Comparison of ENCODE assay signal across 17 cellular contexts in genomic region chr10:120833222-120833928, GRCh38.
"Had no signal": no experiment of that assay in that cellular context is flagged by ENCODE, and none has a peak within 500 bp of the region (broad histone marks: within the 10 kb centered on the region; RNA-seq: fewer than 3 reads in every experiment).

No MANE protein-coding gene starts in this region.

- H3K4me1 ChIP-seq: ascending aorta, esophagus squamous epithelium, testis, upper lobe of right lung had no signal

- H3K4me3 Mint-ChIP-seq: activated naive CD4-positive, alpha-beta T cell treated with anti-CD3 and anti-CD28 coated beads for 36 hours; natural killer cell; stimulated activated naive CD8-positive, alpha-beta T cell treated with anti-CD3 and anti-CD28 coated beads, Interleukin-15, amount 100 ng/mL, for 72 hours had no signal

- H3K36me3 ChIP-seq: ascending aorta, esophagus squamous epithelium, upper lobe of right lung had no signal

- H3K4me3 ChIP-seq: ascending aorta, esophagus squamous epithelium, smooth muscle cell, testis, upper lobe of right lung had no signal

- DNase-seq: activated CD4-positive, alpha-beta T cell treated with anti-CD3 and anti-CD28 coated beads for 1 hour; activated CD4-positive, alpha-beta T cell treated with anti-CD3 and anti-CD28 coated beads, Interleukin-2, amount 50 U/mL, for 48 hours; activated naive CD4-positive, alpha-beta T cell treated with anti-CD3 and anti-CD28 coated beads for 36 hours; esophagus squamous epithelium; foreskin melanocyte; head of caudate nucleus; left cardiac atrium; natural killer cell; stimulated activated CD4-positive, alpha-beta T cell treated with anti-CD3 and anti-CD28 coated beads, Interleukin-4, amount 100 ng/mL, for 4 hours; stimulated activated CD8-positive, alpha-beta memory T cell treated with anti-CD3 and anti-CD28 coated beads, Interleukin-4, amount 100 ng/mL, for 48 hours; stimulated activated naive CD8-positive, alpha-beta T cell treated with anti-CD3 and anti-CD28 coated beads, Interleukin-15, amount 100 ng/mL, for 72 hours; testis; upper lobe of right lung had no signal

- H3K27ac Mint-ChIP-seq: activated naive CD4-positive, alpha-beta T cell treated with anti-CD3 and anti-CD28 coated beads for 36 hours; activated T-helper 2 cell treated with anti-CD3 and anti-CD28 coated beads, Interferon-gamma antibody, Interleukin-2, Interleukin-4, amounts not matched to agents 10 μg/mL and 5 μg/mL and 100 μg/mL, durations not matched to agents 14 hours and 24 hours and 36 hours; natural killer cell had no signal

- H3K4me1 Mint-ChIP-seq: natural killer cell; stimulated activated naive CD8-positive, alpha-beta T cell treated with anti-CD3 and anti-CD28 coated beads, Interleukin-15, amount 100 ng/mL, for 72 hours had no signal

- H3K4me2 ChIP-seq: smooth muscle cell had no signal

- ATAC-seq: left cardiac atrium; stimulated activated naive CD8-positive, alpha-beta T cell treated with anti-CD3 and anti-CD28 coated beads, Interleukin-15, amount 100 ng/mL, for 72 hours; upper lobe of right lung had no signal

- H3K27me3 Mint-ChIP-seq: stimulated activated naive CD8-positive, alpha-beta T cell treated with anti-CD3 and anti-CD28 coated beads, Interleukin-15, amount 100 ng/mL, for 72 hours had no signal

- H3K9me3 ChIP-seq: ascending aorta, esophagus squamous epithelium, testis, upper lobe of right lung had no signal

- H3K9me3 Mint-ChIP-seq: activated naive CD4-positive, alpha-beta T cell treated with anti-CD3 and anti-CD28 coated beads for 36 hours; activated T-helper 2 cell treated with anti-CD3 and anti-CD28 coated beads, Interferon-gamma antibody, Interleukin-2, Interleukin-4, amounts not matched to agents 10 μg/mL and 5 μg/mL and 100 μg/mL, durations not matched to agents 14 hours and 24 hours and 36 hours; natural killer cell; stimulated activated naive CD8-positive, alpha-beta T cell treated with anti-CD3 and anti-CD28 coated beads, Interleukin-15, amount 100 ng/mL, for 72 hours had no signal

- H3K36me3 Mint-ChIP-seq: natural killer cell had no signal

- H3K27ac ChIP-seq: ascending aorta, esophagus squamous epithelium, testis, upper lobe of right lung, VCaP had no signal

- H3K27me3 ChIP-seq: ascending aorta, testis, upper lobe of right lung had no signal
